ENCODE assay signal across 20 cellular contexts in genomic region chr6:52209672-52210626, GRCh38. TPM values are rescaled to one million over a fixed set of nuclear protein-coding genes. Genes with fewer than 3 reads are reported as not detected.
A peak's percentile ranks its signal among the peaks of the same experiment; 100 is the strongest.
DNase-seq lines count a peak whose midpoint lies in the region; ATAC-seq, FAIRE-seq and TF ChIP-seq lines count a peak whose summit lies in the region.
"Had no signal": no experiment of that assay in that cellular context is flagged by ENCODE, and none has a peak within 500 bp of the region (broad histone marks: within the 10 kb centered on the region; RNA-seq: fewer than 3 reads in every experiment).

No MANE protein-coding gene starts in this region.

- H3K4me3 ChIP-seq in GM12864 (ENCODE audit: low read depth, low read length) = no peak overlapping the region
- no peak overlapping the region for H3K4me3 ChIP-seq in PC-3 (ENCODE audit: low read length)
- H3K4me3 ChIP-seq: GM23338, left lung had no signal

- no peak overlapping the region for H3K27ac Mint-ChIP-seq in naive thymus-derived CD8-positive, alpha-beta T cell
- H3K27ac Mint-ChIP-seq: effector memory CD8-positive, alpha-beta T cell; GM23338; stimulated activated naive B cell treated with anti-CD40 and anti-IgM and Interleukin-4, amounts not matched to agents 10 μg/mL and 1 μg/mL and 100 μg/mL, for 72 hours; T-helper 17 cell had no signal

- peak; percentile 47 for FAIRE-seq in GM19239 (lab: Jason Lieb, UNC)

- no peak overlapping the region for H3K9ac ChIP-seq in PC-3 (ENCODE audit: low read length)

- H3K36me3 Mint-ChIP-seq in naive thymus-derived CD8-positive, alpha-beta T cell = peaks cover 0 to 4% (median 2%) of the 10 kb centered on the region in 3 donors
- H3K36me3 Mint-ChIP-seq: stimulated activated naive B cell treated with anti-CD40 and anti-IgM and Interleukin-4, amounts not matched to agents 10 μg/mL and 1 μg/mL and 100 μg/mL, for 72 hours had no signal

- H3K4me2 ChIP-seq in PC-3 (ENCODE audit: low read length) = no peak overlapping the region
- H3K4me2 ChIP-seq: GM23338 had no signal

- H3K36me3 ChIP-seq in PC-3 (ENCODE audit: low read depth, low read length) = no peaks in the 10 kb centered on the region
- H3K36me3 ChIP-seq: left lung had no signal

- peaks cover 4 to 15% (median 6%) of the 10 kb centered on the region in 5 donors for H3K27me3 Mint-ChIP-seq in naive thymus-derived CD8-positive, alpha-beta T cell

- CTCF ChIA-PET in PC-3 (lab: Charles Lee) = no interaction called here

- H3K4me1 Mint-ChIP-seq in naive thymus-derived CD8-positive, alpha-beta T cell = peaks cover 0 to 8% (median 5%) of the 10 kb centered on the region in 4 donors
- H3K4me1 Mint-ChIP-seq: stimulated activated naive B cell treated with anti-CD40 and anti-IgM and Interleukin-4, amounts not matched to agents 10 μg/mL and 1 μg/mL and 100 μg/mL, for 72 hours had no signal

- peaks cover 11% of the 10 kb centered on the region; the same call in 1 of the 2 replicates for H3K27me3 ChIP-seq in PC-3 (ENCODE audit: low read length)
- H3K27me3 ChIP-seq: left lung had no signal

- no peaks in the 10 kb centered on the region for H3K4me1 ChIP-seq in PC-3 (ENCODE audit: insufficient read depth, low read length)
- H3K4me1 ChIP-seq: left lung had no signal

- no peaks in the 10 kb centered on the region for H3F3A ChIP-seq in PC-3 (ENCODE audit: low read length, unreplicated experiment)

- H2AFZ ChIP-seq in PC-3 (ENCODE audit: low read length) = no peak overlapping the region
- H2AFZ ChIP-seq: GM23338 had no signal

- ATAC-seq in HG02610 (IDR thresholded peaks at IDR 0.05; ENCODE audit: unreplicated experiment) (peak; percentile 83), HG03342 (IDR thresholded peaks at IDR 0.05; ENCODE audit: unreplicated experiment) (peak; percentile 72), GM21737 (IDR thresholded peaks at IDR 0.05; ENCODE audit: unreplicated experiment) (no peak), PC-3 (no peak)
- ATAC-seq in naive thymus-derived CD8-positive, alpha-beta T cell = no peak
- ATAC-seq: effector memory CD8-positive, alpha-beta T cell; GM23338; left lung; stimulated activated naive B cell treated with anti-CD40 and anti-IgM and Interleukin-4, amounts not matched to agents 10 μg/mL and 1 μg/mL and 100 μg/mL, for 72 hours; T-helper 17 cell had no signal

- no peaks in the 10 kb centered on the region for H3K79me2 ChIP-seq in PC-3 (ENCODE audit: low read length)

- no TSS peak for BruUV-seq in PC-3 (replicated peaks; lab: Mats Ljungman, UMichigan)

- no peaks in the 10 kb centered on the region for H3K9me2 ChIP-seq in PC-3 (replicated peaks; ENCODE audit: low read length)

- POLR2A ChIA-PET in naive thymus-derived CD8-positive, alpha-beta T cell (lab: Charles Lee) = no interaction called here
- POLR2A ChIA-PET in PC-3 (lab: Charles Lee; ENCODE audit: unreplicated experiment) = no interaction called here

- H3K4me3 Mint-ChIP-seq in naive thymus-derived CD8-positive, alpha-beta T cell = no peak overlapping the region
- H3K4me3 Mint-ChIP-seq: effector memory CD8-positive, alpha-beta T cell; GM23338; stimulated activated naive B cell treated with anti-CD40 and anti-IgM and Interleukin-4, amounts not matched to agents 10 μg/mL and 1 μg/mL and 100 μg/mL, for 72 hours; T-helper 17 cell had no signal

- intact Hi-C loops in PC-3 (cut with micrococcal nuclease) = no loop called here

- no peak overlapping the region for H3K27ac ChIP-seq in PC-3 (ENCODE audit: low read length)
- H3K27ac ChIP-seq: left lung had no signal

- peaks cover 0 to 2% (median 0%) of the 10 kb centered on the region in 9 donors for H3K9me3 Mint-ChIP-seq in naive thymus-derived CD8-positive, alpha-beta T cell
- H3K9me3 Mint-ChIP-seq: effector memory CD8-positive, alpha-beta T cell; GM23338; stimulated activated naive B cell treated with anti-CD40 and anti-IgM and Interleukin-4, amounts not matched to agents 10 μg/mL and 1 μg/mL and 100 μg/mL, for 72 hours had no signal

- no peaks in the 10 kb centered on the region for H4K20me1 ChIP-seq in PC-3 (ENCODE audit: low read length)

- no peak for TF ChIP-seq CTCF in GM12864 (IDR thresholded peaks at IDR 0.05; ENCODE audit: low read depth, low read length, missing control alignments)
- TF ChIP-seq CTCF in PC-3 (conservative IDR thresholded peaks at IDR 0.05; ENCODE audit: low read depth, low read length) = no peak

- peak; percentile 57 for DNase-seq in GM12864 (ENCODE audit: low read depth)
- no peak for DNase-seq in GM19239 (ENCODE audit: insufficient read length, low spot score)
- no peak for DNase-seq in naive thymus-derived CD8-positive, alpha-beta T cell
- no peak for DNase-seq in RPMI8226
- DNase-seq in PC-3 = no peak
- DNase-seq: aorta; DMS79 treated with DMSO at 0.1 percent for 48 hours; effector memory CD8-positive, alpha-beta T cell; glutamatergic neuron; IMR-90; left lung; NCI-H2107; stimulated activated naive B cell treated with anti-CD40 and anti-IgM and Interleukin-4, amounts not matched to agents 10 μg/mL and 1 μg/mL and 100 μg/mL, for 72 hours; T-helper 17 cell had no signal

- H3K9me3 ChIP-seq in PC-3 (ENCODE audit: low read length) = no peaks in the 10 kb centered on the region
- H3K9me3 ChIP-seq: left lung had no signal

RNA-seq across cellular contexts. Expression of gene IL17A, which starts 23.8 kb away (rescaled TPM):
- not detected for total RNA-seq in naive thymus-derived CD8-positive, alpha-beta T cell
- polyA plus RNA-seq in naive thymus-derived CD8-positive, alpha-beta T cell = not detected
- not detected in 2 replicates for total RNA-seq in PC-3 (2014; rRNA removed)
- total RNA-seq: aorta, GM23338, IMR-90, left lung, omental fat pad had no signal
- polyA plus RNA-seq: AG04450, aorta, GM23338, IMR-90 had no signal

RNA-seq across cellular contexts. Expression of gene IL17F, which starts 34.4 kb away (rescaled TPM):
- total RNA-seq in naive thymus-derived CD8-positive, alpha-beta T cell = not detected
- polyA plus RNA-seq in naive thymus-derived CD8-positive, alpha-beta T cell = under 1 TPM in 2 of 3 donors, not detected in 1; 0.21 to 0.34 TPM
- total RNA-seq in PC-3 (2014; rRNA removed) = not detected in 2 replicates
- total RNA-seq: aorta, GM23338, IMR-90, left lung, omental fat pad had no signal
- polyA plus RNA-seq: AG04450, aorta, GM23338, IMR-90 had no signal

Comparison
In these comparisons a context has a peak if more than half of its experiments do, and no peak if none do; other contexts are left out.
1. ATAC-seq: peak in HG02610 (single experiment) and HG03342 (single experiment); none in GM21737 (single experiment), naive thymus-derived CD8-positive, alpha-beta T cell (0 of 2) and PC-3 (single experiment).